Comparison of ENCODE assay signal across 2 cellular contexts in genomic region chr6:28277746-28278145, GRCh38.
TF ChIP-seq lines count a peak whose summit lies in the region.

No MANE protein-coding gene starts in this region.

TF ChIP-seq in IMR-90, 13 proteins besides CTCF, POLR2A, EP300 and RAD21:
- 0 out of 2 replicates have a peak, but pooled peaks have one; percentile 44 for TF ChIP-seq CEBPB (IDR thresholded peaks at IDR 0.05; ENCODE audit: low read depth, low read length)
- no peak for TF ChIP-seq SMC3 (IDR thresholded peaks at IDR 0.05; ENCODE audit: low read depth, low read length)

TF ChIP-seq in K562, 482 proteins besides CTCF, POLR2A, EP300 and RAD21:
- TF ChIP-seq GATAD2B (IDR thresholded peaks at IDR 0.05; ENCODE audit: borderline replicate concordance) (no peak), PBX2 (CRISPR knock-in tag; IDR thresholded peaks at IDR 0.05; ENCODE audit: low read depth) (no peak), PBX2 (tag; conservative IDR thresholded peaks at IDR 0.05; ENCODE audit: low read depth) (no peak), CEBPG (CRISPR knock-in tag; IDR thresholded peaks at IDR 0.05) (no peak), CEBPG (tag; conservative IDR thresholded peaks at IDR 0.05 in 1 of 2, IDR thresholded peaks at IDR 0.05 in 1 of 2) (peak; percentile 65 to 78; a peak in 3 of 4 replicates), CEBPB (tag; IDR thresholded peaks at IDR 0.05) (0 out of 2 replicates have a peak, but pooled peaks have one; percentile 38), SNRNP70 (optimal IDR thresholded peaks at IDR 0.05; ENCODE audit: low read depth, low read length) (no peak), UBTF (IDR thresholded peaks at IDR 0.05; ENCODE audit: borderline replicate concordance in 1 of 2, low read depth in 2 of 2, low read length in 2 of 2) (no peak), ATF3 (IDR thresholded peaks at IDR 0.05) (peak; percentile 84), ATF3 (CRISPR knock-in tag; conservative IDR thresholded peaks at IDR 0.05) (no peak), HEY1 (CRISPR knock-in tag; IDR thresholded peaks at IDR 0.05; ENCODE audit: borderline replicate concordance) (no peak), CHAMP1 (IDR thresholded peaks at IDR 0.05) (no peak)
